In genomic region chr1:2481885-2482284, GRCh38 we compare ENCODE assay signal across 20 cellular contexts. TPM values are rescaled to one million over a fixed set of nuclear protein-coding genes. Genes with fewer than 3 reads are reported as not detected.
A peak's percentile ranks its signal among the peaks of the same experiment; 100 is the strongest.
DNase-seq lines count a peak whose midpoint lies in the region; ATAC-seq and TF ChIP-seq lines count a peak whose summit lies in the region.
"Had no signal": no experiment of that assay in that cellular context is flagged by ENCODE, and none has a peak within 500 bp of the region (broad histone marks: within the 10 kb centered on the region; RNA-seq: fewer than 3 reads in every experiment).

No MANE protein-coding gene starts in this region.

- H3K4me2 ChIP-seq in mesendoderm (ENCODE audit: low read length): no peak overlapping the region

- no peaks in the 10 kb centered on the region for H3K36me3 Mint-ChIP-seq in stimulated activated effector memory CD8-positive, alpha-beta T cell treated with anti-CD3 and anti-CD28 coated beads, Interleukin-12 subunit alpha, Interleukin-12 subunit beta, amount 100 ng/mL, for 72 hours

- no peak overlapping the region for H2BK120ac ChIP-seq in mesendoderm (ENCODE audit: low read depth, low read length)

- H3K56ac ChIP-seq in mesendoderm (ENCODE audit: low read length): no peak overlapping the region

- H3K79me2 ChIP-seq in mesendoderm (ENCODE audit: control insufficient read depth, insufficient read depth, low read length): no peaks in the 10 kb centered on the region

- TF ChIP-seq EP300 in gastroesophageal sphincter (IDR thresholded peaks at IDR 0.05): no peak

- 74% methylated on average over 4 of the region's 10 CpGs; no CpG with 5 or more reads in 1 of the 2 donors for WGBS in gastroesophageal sphincter (ENCODE audit: low coverage in 1 of 2), 2 donors
- WGBS in mesendoderm (ENCODE audit: extremely low coverage, insufficient coverage, low lambda C conversion rate): no CpG with 5 or more reads among the region's 10 CpGs

- no peaks in the 10 kb centered on the region for H3K9me3 ChIP-seq in gastroesophageal sphincter

- H3K4me1 ChIP-seq in gastroesophageal sphincter (no peaks in the 10 kb centered on the region), mesendoderm (ENCODE audit: control insufficient read depth, low read depth, low read length) (no peaks in the 10 kb centered on the region)

- H3K4me3 Mint-ChIP-seq in stimulated activated effector memory CD8-positive, alpha-beta T cell treated with anti-CD3 and anti-CD28 coated beads, Interleukin-12 subunit alpha, Interleukin-12 subunit beta, amount 100 ng/mL, for 72 hours: no peak overlapping the region
- H3K4me3 Mint-ChIP-seq: activated CD4-positive, alpha-beta T cell treated with anti-CD3 and anti-CD28 coated beads, Interleukin-2, amount 10 ng/mL, durations not matched to agents 7 days and 5 days; CD4-positive, alpha-beta T cell had no signal

- no peak overlapping the region for H3K27ac Mint-ChIP-seq in stimulated activated effector memory CD8-positive, alpha-beta T cell treated with anti-CD3 and anti-CD28 coated beads, Interleukin-12 subunit alpha, Interleukin-12 subunit beta, amount 100 ng/mL, for 72 hours
- H3K27ac Mint-ChIP-seq: activated CD4-positive, alpha-beta T cell treated with anti-CD3 and anti-CD28 coated beads, Interleukin-2, amount 10 ng/mL, durations not matched to agents 7 days and 5 days; CD4-positive, alpha-beta T cell had no signal

- no peaks in the 10 kb centered on the region for H3K79me1 ChIP-seq in mesendoderm (ENCODE audit: low read length)

- no peak for DNase-seq in left cardiac atrium
- no peak for DNase-seq in Right ventricle myocardium superior
- DNase-seq in fibroblast of the aortic adventitia (ENCODE audit: low read depth): peak; percentile 6
- DNase-seq in stimulated activated effector memory CD8-positive, alpha-beta T cell treated with anti-CD3 and anti-CD28 coated beads, Interleukin-12 subunit alpha, Interleukin-12 subunit beta, amount 100 ng/mL, for 72 hours (ENCODE audit: low spot score in 2 of 2): no peak
- DNase-seq in mesendoderm: no peak
- DNase-seq: activated CD4-positive, alpha-beta T cell treated with anti-CD3 and anti-CD28 coated beads, Interleukin-2, amount 10 ng/mL, durations not matched to agents 7 days and 5 days; activated CD8-positive, alpha-beta memory T cell treated with anti-CD3 and anti-CD28 coated beads, Interleukin-2, amount 50 U/mL, for 48 hours; anterior cingulate cortex; CD4-positive, alpha-beta T cell; hippocampal formation; midbrain; MM.1S; NCI-H187 treated with DMSO at 0.1 percent for 48 hours; NCI-H526 had no signal

- no peaks in the 10 kb centered on the region for H3K9me3 Mint-ChIP-seq in stimulated activated effector memory CD8-positive, alpha-beta T cell treated with anti-CD3 and anti-CD28 coated beads, Interleukin-12 subunit alpha, Interleukin-12 subunit beta, amount 100 ng/mL, for 72 hours
- H3K9me3 Mint-ChIP-seq: activated CD4-positive, alpha-beta T cell treated with anti-CD3 and anti-CD28 coated beads, Interleukin-2, amount 10 ng/mL, durations not matched to agents 7 days and 5 days; CD4-positive, alpha-beta T cell had no signal

- H3K36me3 ChIP-seq in gastroesophageal sphincter (no peaks in the 10 kb centered on the region), mesendoderm (ENCODE audit: control insufficient read depth, insufficient read depth, low read length) (no peaks in the 10 kb centered on the region)

- H2BK5ac ChIP-seq in mesendoderm (ENCODE audit: low read length): no peak overlapping the region

- H3K4me3 ChIP-seq in fibroblast of the aortic adventitia (ENCODE audit: low read depth, low read length) (no peak overlapping the region), gastroesophageal sphincter (no peak overlapping the region), mesendoderm (ENCODE audit: low read length) (no peak overlapping the region)

- H3K9ac ChIP-seq in mesendoderm (ENCODE audit: low read length): no peak overlapping the region

- H3K4ac ChIP-seq in mesendoderm (ENCODE audit: low read depth, low read length): no peak overlapping the region

- no peak overlapping the region for H4K8ac ChIP-seq in mesendoderm (ENCODE audit: low read depth, low read length)

- H3K18ac ChIP-seq in mesendoderm (ENCODE audit: low read length): no peak overlapping the region

- no peak overlapping the region for H2BK15ac ChIP-seq in mesendoderm (replicated peaks; ENCODE audit: low read depth)

- no peak overlapping the region for H3K27ac ChIP-seq in gastroesophageal sphincter
- no peak overlapping the region for H3K27ac ChIP-seq in mesendoderm (ENCODE audit: low read depth, low read length)

- H3K27me3 ChIP-seq in gastroesophageal sphincter (peaks cover 21% of the 10 kb centered on the region), mesendoderm (ENCODE audit: insufficient read depth, low read length, poor library complexity) (no peaks in the 10 kb centered on the region)

- no peak for TF ChIP-seq POLR2A in gastroesophageal sphincter (IDR thresholded peaks at IDR 0.05)

- no peak for TF ChIP-seq CTCF in fibroblast of the aortic adventitia (IDR thresholded peaks at IDR 0.05; ENCODE audit: insufficient read depth, low read length)
- no peak for TF ChIP-seq CTCF in gastroesophageal sphincter (IDR thresholded peaks at IDR 0.05)

- H4K5ac ChIP-seq in mesendoderm (ENCODE audit: low read length): no peak overlapping the region

- ATAC-seq in left cardiac atrium (peak; percentile 41 to 63), Right ventricle myocardium superior (ENCODE audit: poor library complexity) (no peak), SK-N-SH treated with all-trans-retinoic acid at 6 μM for 48 hours (peak; percentile 17), gastroesophageal sphincter (no peak), GM21381 (IDR thresholded peaks at IDR 0.05; ENCODE audit: unreplicated experiment) (no peak)
- ATAC-seq in stimulated activated effector memory CD8-positive, alpha-beta T cell treated with anti-CD3 and anti-CD28 coated beads, Interleukin-12 subunit alpha, Interleukin-12 subunit beta, amount 100 ng/mL, for 72 hours: no peak

- intact Hi-C loops in left cardiac atrium (cut with DNase I): no loop called here
- intact Hi-C loops in Right ventricle myocardium superior (cut with DNase I): no loop called here

- H3K23ac ChIP-seq in mesendoderm (ENCODE audit: low read length): no peak overlapping the region

- H3K4me1 Mint-ChIP-seq in stimulated activated effector memory CD8-positive, alpha-beta T cell treated with anti-CD3 and anti-CD28 coated beads, Interleukin-12 subunit alpha, Interleukin-12 subunit beta, amount 100 ng/mL, for 72 hours: peaks cover 17% of the 10 kb centered on the region
- H3K4me1 Mint-ChIP-seq: activated CD4-positive, alpha-beta T cell treated with anti-CD3 and anti-CD28 coated beads, Interleukin-2, amount 10 ng/mL, durations not matched to agents 7 days and 5 days had no signal

- no peak overlapping the region for H2AK5ac ChIP-seq in mesendoderm (ENCODE audit: low read length)

TF ChIP-seq in SK-N-SH treated with all-trans-retinoic acid at 6 μM for 48 hours, 23 proteins besides CTCF, POLR2A, EP300 and RAD21:
- TF ChIP-seq TOX (CRISPR knock-in tag; IDR thresholded peaks at IDR 0.05; ENCODE audit: borderline replicate concordance) (no peak), ARNTL (CRISPR knock-in tag; IDR thresholded peaks at IDR 0.05; ENCODE audit: borderline replicate concordance, low read depth) (no peak), ZNF70 (CRISPR knock-in tag; IDR thresholded peaks at IDR 0.05) (no peak)

RNA-seq across cellular contexts. Expression of gene PLCH2, which starts 5.8 kb away (rescaled TPM):
- total RNA-seq in left cardiac atrium (under 1 TPM; 0.13 to 0.74 TPM), Right ventricle myocardium superior (0.13 TPM), fibroblast of the aortic adventitia (ENCODE audit: low replicate concordance) (0.81 TPM in 1 of 2 replicates, not detected in the other), gastroesophageal sphincter (under 1 TPM; under 0.01 to 0.72 (median 0.15) TPM)
- 0.01 TPM for polyA plus RNA-seq in mesendoderm (2013, experiment 1 of 2)
- 0.01 TPM for polyA plus RNA-seq in mesendoderm (2013, experiment 2 of 2)
- total RNA-seq: SK-MEL-5 had no signal

RNA-seq across cellular contexts. Expression of gene PANK4, which starts 44.5 kb away (rescaled TPM):
- total RNA-seq in left cardiac atrium (10 to 100 TPM; 37.5 to 40.6 TPM), Right ventricle myocardium superior (45.5 TPM), fibroblast of the aortic adventitia (ENCODE audit: low replicate concordance) (22.8 and 23.4 TPM in 2 replicates), gastroesophageal sphincter (10 to 100 TPM; 32.6 to 46.8 (median 34.0) TPM)
- polyA plus RNA-seq in mesendoderm (2013, experiment 1 of 2): 9.4 TPM
- 9.4 TPM for polyA plus RNA-seq in mesendoderm (2013, experiment 2 of 2)

RNA-seq across cellular contexts. Expression of gene HES5, which starts 48.2 kb away (rescaled TPM):
- total RNA-seq in left cardiac atrium (under 1 TPM; 0.91 to 0.99 TPM), Right ventricle myocardium superior (1.6 TPM), fibroblast of the aortic adventitia (ENCODE audit: low replicate concordance) (not detected in 2 replicates), gastroesophageal sphincter (not detected)
- not detected for polyA plus RNA-seq in mesendoderm (2013, experiment 1 of 2)
- not detected for polyA plus RNA-seq in mesendoderm (2013, experiment 2 of 2)
- total RNA-seq: activated CD4-positive, alpha-beta T cell treated with anti-CD3 and anti-CD28 coated beads, Interleukin-2, amount 10 ng/mL, durations not matched to agents 7 days and 5 days; CD4-positive, alpha-beta T cell; chondrocyte; SK-MEL-5 had no signal
- polyA plus RNA-seq: H1 had no signal

Comparison
In these comparisons a context has a peak if more than half of its experiments do, and no peak if none do; other contexts are left out.
1. ATAC-seq: peak in left cardiac atrium (2 of 2) and SK-N-SH treated with all-trans-retinoic acid at 6 μM for 48 hours (single experiment); none in Right ventricle myocardium superior (single experiment), gastroesophageal sphincter (single experiment), stimulated activated effector memory CD8-positive, alpha-beta T cell treated with anti-CD3 and anti-CD28 coated beads, Interleukin-12 subunit alpha, Interleukin-12 subunit beta, amount 100 ng/mL, for 72 hours (single experiment) and GM21381 (single experiment).